In genomic region chr9:132372177-132373095, GRCh38 we compare ENCODE assay signal across 8 cellular contexts. TPM values are rescaled to one million over a fixed set of nuclear protein-coding genes. Genes with fewer than 3 reads are reported as not detected.
DNase-seq lines count a peak whose midpoint lies in the region; ATAC-seq and TF ChIP-seq lines count a peak whose summit lies in the region.

No MANE protein-coding gene starts in this region.

- intact Hi-C loops in IMR-90 (cut with micrococcal nuclease): no loop called here

- peaks cover 24% of the 10 kb centered on the region for H3K36me3 Mint-ChIP-seq in activated naive CD8-positive, alpha-beta T cell treated with anti-CD3 and anti-CD28 coated beads for 36 hours

- H3K27me3 Mint-ChIP-seq in activated naive CD8-positive, alpha-beta T cell treated with anti-CD3 and anti-CD28 coated beads for 36 hours: no peaks in the 10 kb centered on the region

- peak overlapping the region; percentile 0; the same call in 1 of the 2 replicates for H3K23ac ChIP-seq in IMR-90 (ENCODE audit: low read depth, low read length)

- H3K9me3 Mint-ChIP-seq in activated naive CD8-positive, alpha-beta T cell treated with anti-CD3 and anti-CD28 coated beads for 36 hours: no peaks in the 10 kb centered on the region

- H2BK15ac ChIP-seq in IMR-90 (ENCODE audit: low read depth, low read length): no peak overlapping the region

- peaks cover 14% of the 10 kb centered on the region for H3K4me1 Mint-ChIP-seq in activated naive CD8-positive, alpha-beta T cell treated with anti-CD3 and anti-CD28 coated beads for 36 hours

- peak overlapping the region; percentile 91 for H2AFZ ChIP-seq in IMR-90 (replicated peaks; ENCODE audit: low read length, poor library complexity)

- peak overlapping the region; percentile 41 for H3K4ac ChIP-seq in IMR-90 (ENCODE audit: low read depth, low read length)

- TF ChIP-seq POLR2A in IMR-90 (IDR thresholded peaks at IDR 0.05; ENCODE audit: low read depth, low read length): no peak

- H2AK5ac ChIP-seq in IMR-90 (ENCODE audit: low read depth, low read length): no peak overlapping the region

- POLR2A ChIA-PET in IMR-90 (lab: Charles Lee; ENCODE audit: unreplicated experiment) (no interaction called here), GM10248 (lab: Yijun Ruan, JAX) (interaction anchor here (0.9 to 1.6 kb wide), 2 partner anchors 11 to 18 kb away, joined by 3 to 6 read pairs; partner anchors contain the start of gene SETX)

- H2BK20ac ChIP-seq in IMR-90 (ENCODE audit: low read depth, low read length): no peak overlapping the region

- H3K4me2 ChIP-seq in IMR-90 (ENCODE audit: low read depth, low read length): no peak overlapping the region

- BruUV-seq in IMR-90 (replicated peaks; lab: Mats Ljungman, UMichigan): no TSS peak

- peak overlapping the region; percentile 8 to 65; a peak in 3 of 4 replicates for H4K8ac ChIP-seq in IMR-90 (ENCODE audit: low read depth in 2 of 2, low read length in 2 of 2)

- TF ChIP-seq CTCF in IMR-90 (conservative IDR thresholded peaks at IDR 0.05; ENCODE audit: low read depth, low read length) (no peak), thoracic aorta (IDR thresholded peaks at IDR 0.05) (no peak), GM10248 (IDR thresholded peaks at IDR 0.05; ENCODE audit: control extremely low read depth, extremely low read depth, low read depth, missing control alignments) (no peak)

- ATAC-seq in IMR-90 (ENCODE audit: low read depth): peak; percentile 57
- no peak for ATAC-seq in thoracic aorta (ENCODE audit: insufficient number of reproducible peaks, low FRiP score, low read depth)
- no peak for ATAC-seq in GM18868 (IDR thresholded peaks at IDR 0.05; ENCODE audit: unreplicated experiment)

- H3K9me1 ChIP-seq in IMR-90 (ENCODE audit: insufficient read depth, low read length): peaks cover 6% of the 10 kb centered on the region; the same call in 1 of the 2 replicates

- H3K27me3 ChIP-seq in IMR-90 (ENCODE audit: control insufficient read depth, insufficient read depth, low read length) (0 out of 2 replicates have a peak, but pooled peaks cover 3% of the 10 kb centered on the region), layer of hippocampus (ENCODE audit: control insufficient read depth, insufficient read depth, low read length) (no peaks in the 10 kb centered on the region), thoracic aorta (replicated peaks; ENCODE audit: insufficient read depth) (no peaks in the 10 kb centered on the region)

- 40% methylated on average over 2 of the region's 14 CpGs; no CpG with 5 or more reads in 1 of the 2 experiments for WGBS in IMR-90 (ENCODE audit: extremely low coverage in 2 of 2, insufficient read length in 1 of 2), 2 experiments

- H3K27ac ChIP-seq in IMR-90 (ENCODE audit: insufficient read depth, low read length) (no peak overlapping the region), layer of hippocampus (ENCODE audit: low read depth, low read length) (peak overlapping the region; percentile 30), thoracic aorta (peak overlapping the region in 1 of 2 donors; percentile 30)

- DNase-seq in A172 (ENCODE audit: low spot score): peak; percentile 73
- DNase-seq in IMR-90: peak; percentile 36
- no peak for DNase-seq in activated naive CD8-positive, alpha-beta T cell treated with anti-CD3 and anti-CD28 coated beads for 36 hours
- no peak for DNase-seq in thoracic aorta (ENCODE audit: low spot score)
- DNase-seq in cortex of kidney (lab: John Stamatoyannopoulos, UW): no peak
- DNase-seq in GM10248 (ENCODE audit: extremely low spot score): no peak

- no peak overlapping the region for H2BK120ac ChIP-seq in IMR-90 (ENCODE audit: low read depth, low read length)

- no peak overlapping the region for H3K4me3 ChIP-seq in IMR-90 (ENCODE audit: insufficient read depth, low read depth, low read length)
- H3K4me3 ChIP-seq in thoracic aorta: peak overlapping the region; percentile 19

- H3K4me3 Mint-ChIP-seq in activated naive CD8-positive, alpha-beta T cell treated with anti-CD3 and anti-CD28 coated beads for 36 hours: no peak overlapping the region

- no peaks in the 10 kb centered on the region for H3K79me1 ChIP-seq in IMR-90 (ENCODE audit: low read depth in 1 of 2, low read length in 2 of 2)

- 0 out of 2 replicates have a peak overlapping the region, but pooled peaks have one; percentile 16 for H4K91ac ChIP-seq in IMR-90 (ENCODE audit: insufficient read depth, low read depth, low read length)

- H3K18ac ChIP-seq in IMR-90 (ENCODE audit: low read depth, low read length): no peak overlapping the region; the same call in 1 of the 2 replicates

- no peak overlapping the region for H3K9ac ChIP-seq in IMR-90 (ENCODE audit: low read depth, low read length)

- H2BK5ac ChIP-seq in IMR-90 (ENCODE audit: low read depth, low read length, poor library complexity, severe bottlenecking): no peak overlapping the region

- H3K36me3 ChIP-seq in IMR-90 (ENCODE audit: control insufficient read depth, insufficient read depth, low read length) (peaks cover 14% of the 10 kb centered on the region), thoracic aorta (peaks cover 19% of the 10 kb centered on the region)

- peak overlapping the region; percentile 40 for H3K27ac Mint-ChIP-seq in activated naive CD8-positive, alpha-beta T cell treated with anti-CD3 and anti-CD28 coated beads for 36 hours

- H3K9me3 ChIP-seq in IMR-90 (ENCODE audit: control insufficient read depth, insufficient read depth, low read length): no peaks in the 10 kb centered on the region
- H3K9me3 ChIP-seq in thoracic aorta: no peaks in the 10 kb centered on the region

- peak overlapping the region; percentile 73 for H2AK9ac ChIP-seq in IMR-90 (replicated peaks; ENCODE audit: low read depth, low read length, poor library complexity)

- H3K14ac ChIP-seq in IMR-90 (replicated peaks; ENCODE audit: low read depth, low read length): peak overlapping the region; percentile 78

- in situ Hi-C loops in IMR-90 (cut with MboI; ENCODE audit: low sequenced_read_pairs): no loop called here

- H3K4me1 ChIP-seq in IMR-90 (ENCODE audit: control insufficient read depth, insufficient read depth, low read length) (peaks cover 3% of the 10 kb centered on the region), thoracic aorta (ENCODE audit: control insufficient read depth in 1 of 2, low read depth in 2 of 2) (no peaks in the 10 kb centered on the region)

- CTCF ChIA-PET in IMR-90 (lab: Yijun Ruan, JAX) (interaction anchor here (0.5 to 0.8 kb wide), 5 partner anchors 12 to 543 kb away, joined by 3 to 7 read pairs (median 3); partner anchors contain the start of gene SETX), GM10248 (lab: Yijun Ruan, JAX) (interaction anchor here (1.1 to 2.4 kb wide), 5 partner anchors 10 to 113 kb away, joined by 3 to 9 read pairs (median 4); no protein-coding TSS in a partner anchor)

- no peaks in the 10 kb centered on the region for H4K20me1 ChIP-seq in IMR-90 (ENCODE audit: insufficient read depth, low read length)

- peak overlapping the region; percentile 70; the same call in 1 of the 2 replicates for H4K5ac ChIP-seq in IMR-90 (ENCODE audit: low read depth, low read length)

- dilution Hi-C loops in IMR-90 (cut with HindIII; ENCODE audit: low sequenced_read_pairs, unreplicated experiment): no loop called here

- TF ChIP-seq RAD21 in IMR-90 (IDR thresholded peaks at IDR 0.05; ENCODE audit: low read length): no peak

- H3K56ac ChIP-seq in IMR-90 (ENCODE audit: extremely low read depth, insufficient read depth, low read length): no peak overlapping the region

TF ChIP-seq in IMR-90, 13 proteins besides CTCF, POLR2A, EP300 and RAD21:
- no peak for TF ChIP-seq RFX5 (IDR thresholded peaks at IDR 0.05; ENCODE audit: low read depth, low read length)
- TF ChIP-seq BHLHE40 (IDR thresholded peaks at IDR 0.05; ENCODE audit: low read depth, low read length): no peak
- no peak for TF ChIP-seq NFE2L2 (IDR thresholded peaks at IDR 0.05; ENCODE audit: low read depth, low read length)
- no peak for TF ChIP-seq CEBPB (IDR thresholded peaks at IDR 0.05; ENCODE audit: low read depth, low read length)
- TF ChIP-seq RCOR1 (IDR thresholded peaks at IDR 0.05; ENCODE audit: insufficient replicate concordance, low read length): no peak

RNA-seq across cellular contexts. Expression of gene SETX, which starts 17.6 kb away (rescaled TPM):
- 32.3 and 33.6 TPM in 2 replicates for total RNA-seq in A172 (2014; rRNA removed; shearing (Covaris generic))
- total RNA-seq in IMR-90 (2012; rRNA removed) (55.0 and 67.8 TPM in 2 replicates), thoracic aorta (10 to 100 TPM; 57.9 to 78.5 TPM)
- polyA plus RNA-seq in IMR-90 (2012; rRNA removed): 11.3 and 13.1 TPM in 2 replicates
- polyA plus RNA-seq in IMR-90 (2012; cell fraction: cytosol; rRNA removed): 4.8 and 5.0 TPM in 2 replicates
- 11.3 and 26.6 TPM in 2 replicates for polyA plus RNA-seq in IMR-90 (2012; cell fraction: nucleus; rRNA removed; ENCODE audit: low replicate concordance)
- 10 to 100 TPM; 34.8 to 34.9 TPM for total RNA-seq in activated naive CD8-positive, alpha-beta T cell treated with anti-CD3 and anti-CD28 coated beads for 36 hours

RNA-seq across cellular contexts. Expression of gene TTF1, which starts 34.2 kb away (rescaled TPM):
- total RNA-seq in A172 (2014; rRNA removed; shearing (Covaris generic)): 29.2 and 30.1 TPM in 2 replicates
- total RNA-seq in IMR-90 (2012; rRNA removed) (6.5 and 11.1 TPM in 2 replicates), thoracic aorta (10 to 100 TPM; 11.5 to 11.8 TPM)
- polyA plus RNA-seq in IMR-90 (2012; rRNA removed): 9.5 and 12.0 TPM in 2 replicates
- 1.6 and 6.6 TPM in 2 replicates for polyA plus RNA-seq in IMR-90 (2012; cell fraction: cytosol; rRNA removed)
- polyA plus RNA-seq in IMR-90 (2012; cell fraction: nucleus; rRNA removed; ENCODE audit: low replicate concordance): 1.3 and 5.3 TPM in 2 replicates
- 10 to 100 TPM; 41.5 to 42.2 TPM for total RNA-seq in activated naive CD8-positive, alpha-beta T cell treated with anti-CD3 and anti-CD28 coated beads for 36 hours

RNA-seq across cellular contexts. Expression of gene CFAP77, which starts 37.6 kb away (rescaled TPM):
- 0.17 TPM in 1 of 2 replicates, not detected in the other for total RNA-seq in A172 (2014; rRNA removed; shearing (Covaris generic))
- total RNA-seq in IMR-90 (2012; rRNA removed) (not detected in 2 replicates), thoracic aorta (not detected)
- 0.13 TPM in 1 of 2 replicates, not detected in the other for polyA plus RNA-seq in IMR-90 (2012; rRNA removed)
- polyA plus RNA-seq in IMR-90 (2012; cell fraction: cytosol; rRNA removed): not detected in 2 replicates
- polyA plus RNA-seq in IMR-90 (2012; cell fraction: nucleus; rRNA removed; ENCODE audit: low replicate concordance): 0.08 and 0.10 TPM in 2 replicates
- total RNA-seq in activated naive CD8-positive, alpha-beta T cell treated with anti-CD3 and anti-CD28 coated beads for 36 hours: not detected

Comparison
In these comparisons a context has a peak if more than half of its experiments do, and no peak if none do; other contexts are left out.
1. DNase-seq: peak in A172 (single experiment) and IMR-90 (single experiment); none in activated naive CD8-positive, alpha-beta T cell treated with anti-CD3 and anti-CD28 coated beads for 36 hours (single experiment), thoracic aorta (single experiment), cortex of kidney (single experiment) and GM10248 (single experiment).